8 cellular contexts compared by ENCODE assay signal in genomic region chr7:56080726-56081435, GRCh38. TPM values are rescaled to one million over a fixed set of nuclear protein-coding genes. Genes with fewer than 3 reads are reported as not detected.
DNase-seq lines count a peak whose midpoint lies in the region; ATAC-seq and TF ChIP-seq lines count a peak whose summit lies in the region.
"Not testable (repeated sequence)": the region's sequence is repeated elsewhere in the genome, so short reads cannot be mapped to it uniquely, and the experiment has no call there.
"Had no signal": no experiment of that assay in that cellular context is flagged by ENCODE, and none has a peak within 500 bp of the region (broad histone marks: within the 10 kb centered on the region; RNA-seq: fewer than 3 reads in every experiment).

No MANE protein-coding gene starts in this region.

- WGBS in prostate gland, result 93% methylated on average over 26 of the region's 28 CpGs

- H3K4me1 Mint-ChIP-seq in brain (peaks cover 16% of the 10 kb centered on the region), endothelial cell (ENCODE audit: unreplicated experiment) (peaks cover 22% of the 10 kb centered on the region)
- H3K4me1 Mint-ChIP-seq in stimulated activated naive B cell treated with anti-CD40 and anti-IgM and Interleukin-4, amounts not matched to agents 10 μg/mL and 1 μg/mL and 100 μg/mL, for 72 hours, result not testable (repeated sequence)

- H3K27me3 Mint-ChIP-seq in brain; endothelial cell (ENCODE audit: unreplicated experiment); stimulated activated naive B cell treated with anti-CD40 and anti-IgM and Interleukin-4, amounts not matched to agents 10 μg/mL and 1 μg/mL and 100 μg/mL, for 72 hours: not testable (repeated sequence)

- not testable (repeated sequence) for DNase-seq in endothelial cell (ENCODE audit: low spot score); left ventricle myocardium inferior; prostate gland (ENCODE audit: low spot score); stimulated activated naive B cell treated with anti-CD40 and anti-IgM and Interleukin-4, amounts not matched to agents 10 μg/mL and 1 μg/mL and 100 μg/mL, for 72 hours; tibial artery

- not testable (repeated sequence) for H3K4me3 Mint-ChIP-seq in brain; endothelial cell (ENCODE audit: unreplicated experiment); stimulated activated naive B cell treated with anti-CD40 and anti-IgM and Interleukin-4, amounts not matched to agents 10 μg/mL and 1 μg/mL and 100 μg/mL, for 72 hours

- H3K9me3 Mint-ChIP-seq in brain; endothelial cell (ENCODE audit: unreplicated experiment); stimulated activated naive B cell treated with anti-CD40 and anti-IgM and Interleukin-4, amounts not matched to agents 10 μg/mL and 1 μg/mL and 100 μg/mL, for 72 hours: not testable (repeated sequence)

- H3K36me3 Mint-ChIP-seq in brain (peaks cover 36% of the 10 kb centered on the region), endothelial cell (ENCODE audit: low read depth, unreplicated experiment) (peaks cover 11% of the 10 kb centered on the region)
- H3K36me3 Mint-ChIP-seq in stimulated activated naive B cell treated with anti-CD40 and anti-IgM and Interleukin-4, amounts not matched to agents 10 μg/mL and 1 μg/mL and 100 μg/mL, for 72 hours, result peaks cover 44 to 51% of the 10 kb centered on the region in 2 donors

- ATAC-seq in stimulated activated naive B cell treated with anti-CD40 and anti-IgM and Interleukin-4, amounts not matched to agents 10 μg/mL and 1 μg/mL and 100 μg/mL, for 72 hours (replicated peaks), result not testable (repeated sequence)

- H3K4me3 ChIP-seq in left ventricle myocardium inferior, prostate gland, tibial artery: not testable (repeated sequence)

- not testable (repeated sequence) for H3K27me3 ChIP-seq in left ventricle myocardium inferior (ENCODE audit: low read depth); prostate gland (replicated peaks; ENCODE audit: insufficient read depth); tibial artery

- intact Hi-C loops in left ventricle myocardium inferior (cut with micrococcal nuclease); prostate gland (cut with DNase I); tibial artery (cut with DNase I; ENCODE audit: low total_unique reads): not testable (repeated sequence)

- not testable (repeated sequence) for TF ChIP-seq CTCF in VCaP (conservative IDR thresholded peaks at IDR 0.05); brain (conservative IDR thresholded peaks at IDR 0.05); endothelial cell (IDR thresholded peaks at IDR 0.05; ENCODE audit: unreplicated experiment); left ventricle myocardium inferior (IDR thresholded peaks at IDR 0.05; ENCODE audit: borderline replicate concordance); prostate gland (IDR thresholded peaks at IDR 0.05); tibial artery (IDR thresholded peaks at IDR 0.05)

- H3K27ac ChIP-seq in VCaP, result peak overlapping the region; percentile 96
- peak overlapping the region; percentile 95 for H3K27ac ChIP-seq in left ventricle myocardium inferior (replicated peaks)
- peak overlapping the region; percentile 68 to 72 for H3K27ac ChIP-seq in prostate gland
- H3K27ac ChIP-seq in tibial artery, result peak overlapping the region; percentile 81 to 89

- peak overlapping the region in 3 of 5 experiments; percentile 37 to 93 (median 56) for H3K27ac Mint-ChIP-seq in brain
- peak overlapping the region; percentile 91 for H3K27ac Mint-ChIP-seq in endothelial cell (ENCODE audit: unreplicated experiment)
- peak overlapping the region; percentile 34 for H3K27ac Mint-ChIP-seq in stimulated activated naive B cell treated with anti-CD40 and anti-IgM and Interleukin-4, amounts not matched to agents 10 μg/mL and 1 μg/mL and 100 μg/mL, for 72 hours

- H3K9me3 ChIP-seq in left ventricle myocardium inferior (replicated peaks); prostate gland; tibial artery: not testable (repeated sequence)

- TF ChIP-seq POLR2A in prostate gland (IDR thresholded peaks at IDR 0.05), result not testable (repeated sequence)

- H3K36me3 ChIP-seq in left ventricle myocardium inferior, result peaks cover 34% of the 10 kb centered on the region
- H3K36me3 ChIP-seq in prostate gland, result not testable (repeated sequence)
- peaks cover 0 to 44% (median 17%) of the 10 kb centered on the region in 3 donors for H3K36me3 ChIP-seq in tibial artery

- peaks cover 59% of the 10 kb centered on the region for H3K4me1 ChIP-seq in left ventricle myocardium inferior
- peaks cover 11% of the 10 kb centered on the region for H3K4me1 ChIP-seq in prostate gland (replicated peaks)
- H3K4me1 ChIP-seq in tibial artery, result peaks cover 0 to 58% (median 42%) of the 10 kb centered on the region in 4 donors

RNA-seq across cellular contexts. Expression of gene PHKG1, which starts 11.9 kb away (rescaled TPM):
- polyA plus RNA-seq in brain (ENCODE audit: insufficient read depth, low read depth, low replicate concordance), result 3.8 TPM
- total RNA-seq in endothelial cell (ENCODE audit: unreplicated experiment) (not detected), left ventricle myocardium inferior (21.4 TPM), prostate gland (1 to 10 TPM in 1 of 2 donors, under 1 TPM in 1; 0.82 to 2.4 TPM)
- polyA plus RNA-seq: CD14-positive monocyte had no signal

RNA-seq across cellular contexts. Expression of gene SUMF2, which starts 16.8 kb away (rescaled TPM):
- 140 TPM for polyA plus RNA-seq in brain (ENCODE audit: insufficient read depth, low read depth, low replicate concordance)
- 110 TPM for total RNA-seq in endothelial cell (ENCODE audit: unreplicated experiment)
- 33.5 TPM for total RNA-seq in left ventricle myocardium inferior
- total RNA-seq in prostate gland, result 100 to 1,000 TPM; 152 to 210 TPM

RNA-seq across cellular contexts. Expression of gene CHCHD2, which starts 25.4 kb away (rescaled TPM):
- 960 TPM for polyA plus RNA-seq in brain (ENCODE audit: insufficient read depth, low read depth, low replicate concordance)
- 1.7 TPM for total RNA-seq in endothelial cell (ENCODE audit: unreplicated experiment)
- total RNA-seq in left ventricle myocardium inferior, result 468 TPM
- 100 to 1,000 TPM; 356 to 575 TPM for total RNA-seq in prostate gland

RNA-seq across cellular contexts. Expression of gene CCT6A, which starts 29.3 kb away (rescaled TPM):
- 152 TPM for polyA plus RNA-seq in brain (ENCODE audit: insufficient read depth, low read depth, low replicate concordance)
- 174 TPM for total RNA-seq in endothelial cell (ENCODE audit: unreplicated experiment)
- total RNA-seq in left ventricle myocardium inferior, result 67.6 TPM
- total RNA-seq in prostate gland, result 10 to 100 TPM; 60.0 to 64.3 TPM

RNA-seq across cellular contexts. Expression of gene PSPH, which starts 29.6 kb away (rescaled TPM):
- polyA plus RNA-seq in brain (ENCODE audit: insufficient read depth, low read depth, low replicate concordance), result 52.3 TPM
- 38.1 TPM for total RNA-seq in endothelial cell (ENCODE audit: unreplicated experiment)
- 12.9 TPM for total RNA-seq in left ventricle myocardium inferior
- total RNA-seq in prostate gland, result 10 to 100 TPM; 25.8 to 47.1 TPM

Comparison
In these comparisons a context has a peak if more than half of its experiments do, and no peak if none do; other contexts are left out.
1. H3K27ac Mint-ChIP-seq: peak in every context shown above with its lines; median percentile 91 in endothelial cell; 56 in brain; 34 in stimulated activated naive B cell treated with anti-CD40 and anti-IgM and Interleukin-4, amounts not matched to agents 10 μg/mL and 1 μg/mL and 100 μg/mL, for 72 hours.
2. RNA of gene CHCHD2, which starts 25.4 kb away (total RNA-seq): 356 to 575 TPM in prostate gland and 468 TPM in left ventricle myocardium inferior (single experiment); 1.7 TPM in endothelial cell (single experiment); every median in the first group is over 100 times any median in the second.
3. Peak in every context shown above with its lines, with median percentiles within 50 percentile points of each other: H3K27ac ChIP-seq.